ENCODE assay signal across 11 cellular contexts in the genomic region with DNA sequence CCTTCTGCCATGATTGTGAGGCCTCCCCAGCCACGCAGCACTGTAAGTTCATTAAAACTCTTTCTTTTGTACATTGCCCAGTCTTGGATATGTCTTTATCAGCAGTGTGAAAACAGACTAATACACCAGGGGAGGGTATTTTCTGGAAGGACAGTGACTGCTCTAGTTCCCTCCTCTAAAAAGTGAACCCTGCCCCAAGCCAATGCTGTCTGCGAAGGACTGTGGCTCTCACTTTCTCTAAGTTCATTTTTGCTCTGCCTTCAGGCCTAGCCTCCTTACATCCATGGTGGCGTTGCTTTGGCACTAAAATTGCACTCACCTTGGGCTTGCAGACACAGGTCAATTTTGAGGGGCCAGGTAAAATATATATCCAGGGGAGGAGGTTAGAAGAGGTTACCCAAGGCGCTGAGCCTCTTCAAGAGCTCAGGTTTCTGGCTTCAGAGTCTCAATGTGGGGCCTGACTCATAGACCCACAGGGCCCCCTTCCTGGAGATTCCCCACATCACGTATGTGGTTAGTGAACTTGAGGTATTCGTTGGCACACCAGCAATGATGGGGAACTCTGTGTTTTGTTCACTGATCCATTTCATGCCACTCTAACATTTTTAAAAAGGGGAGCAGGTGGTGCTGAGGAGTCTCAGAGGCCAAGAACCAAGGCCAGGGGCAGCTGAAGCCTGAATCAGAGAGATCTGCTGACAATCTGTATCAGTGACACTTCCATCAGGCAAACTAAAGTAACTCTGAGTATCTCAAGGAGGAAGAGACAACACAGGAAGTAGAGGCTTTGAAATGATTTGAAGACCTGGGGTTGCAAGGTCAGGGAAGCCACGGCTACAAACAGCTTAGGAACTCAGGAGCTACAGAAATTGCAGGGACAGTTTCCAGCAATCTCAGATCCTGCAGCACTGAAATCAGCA.
DNase-seq lines count a peak whose midpoint lies in the region; ATAC-seq lines count a peak whose summit lies in the region.
"Had no signal": no experiment of that assay in that cellular context is flagged by ENCODE, and none has a peak within 500 bp of the region (broad histone marks: within the 10 kb centered on the region; RNA-seq: fewer than 3 reads in every experiment).

No MANE protein-coding gene starts in this region.

- no peaks in the 10 kb centered on the region for H3K36me3 Mint-ChIP-seq in activated naive CD8-positive, alpha-beta T cell

- ATAC-seq in GM21825 (IDR thresholded peaks at IDR 0.05; ENCODE audit: unreplicated experiment) (peak; percentile 71), esophagus mucosa (no peak)

- H3K4me3 Mint-ChIP-seq in activated naive CD8-positive, alpha-beta T cell: peak overlapping the region; percentile 71
- H3K4me3 Mint-ChIP-seq: activated B cell treated with CpG ODN at 0.5 μM for 24 hours had no signal

- peak overlapping the region; percentile 85 for H3K27ac Mint-ChIP-seq in activated naive CD8-positive, alpha-beta T cell
- H3K27ac Mint-ChIP-seq: activated B cell treated with CpG ODN at 0.5 μM for 24 hours had no signal

- DNase-seq in T-helper 9 cell: peak; percentile 6
- peak; percentile 16 to 29 for DNase-seq in stimulated activated CD8-positive, alpha-beta memory T cell treated with anti-CD3 and anti-CD28 coated beads, Interleukin-4, amount 100 ng/mL, for 4 hours (ENCODE audit: low read depth in 2 of 2, low spot score in 1 of 2)
- no peak for DNase-seq in middle frontal gyrus (ENCODE audit: extremely low spot score, low spot score)
- DNase-seq in iPS-NIHi11 (ENCODE audit: low spot score): no peak
- DNase-seq in NCI-H2171 (lab: John Stamatoyannopoulos, UW): no peak
- DNase-seq: activated B cell treated with CpG ODN at 0.5 μM for 24 hours, ovary had no signal

- H3K4me1 Mint-ChIP-seq in activated naive CD8-positive, alpha-beta T cell (ENCODE audit: low read depth): peaks cover 35% of the 10 kb centered on the region

- no peaks in the 10 kb centered on the region for H3K9me3 Mint-ChIP-seq in activated naive CD8-positive, alpha-beta T cell (ENCODE audit: low read depth)
- H3K9me3 Mint-ChIP-seq: activated B cell treated with CpG ODN at 0.5 μM for 24 hours, IgD-negative memory B cell had no signal

- no peaks in the 10 kb centered on the region for H3K27me3 Mint-ChIP-seq in activated naive CD8-positive, alpha-beta T cell

Comparison
In these comparisons a context has a peak if more than half of its experiments do, and no peak if none do; other contexts are left out.
1. DNase-seq: peak in T-helper 9 cell (single experiment) and stimulated activated CD8-positive, alpha-beta memory T cell treated with anti-CD3 and anti-CD28 coated beads, Interleukin-4, amount 100 ng/mL, for 4 hours (2 of 2); none in middle frontal gyrus (single experiment), iPS-NIHi11 (single experiment) and NCI-H2171 (single experiment).